13 cellular contexts compared by ENCODE assay signal in genomic region chr5:119270955-119271757, GRCh38.
DNase-seq lines count a peak whose midpoint lies in the region; ATAC-seq and TF ChIP-seq lines count a peak whose summit lies in the region.
"Had no signal": no experiment of that assay in that cellular context is flagged by ENCODE, and none has a peak within 500 bp of the region (broad histone marks: within the 10 kb centered on the region; RNA-seq: fewer than 3 reads in every experiment).

No MANE protein-coding gene starts in this region.

- peak overlapping the region; percentile 64 for H3K27ac Mint-ChIP-seq in dendritic cell treated with granulocyte-macrophage colony-stimulating factor and Interleukin-4, amounts not matched to agents 40 ng/mL and 50 ng/mL, for 4 days

- H3K4me1 Mint-ChIP-seq in activated T-cell treated with anti-CD3 and anti-CD28 coated beads, Interleukin-2, amount 50 U/mL, for 4 hours (ENCODE audit: low read depth), result peaks cover 72% of the 10 kb centered on the region
- peaks cover 78% of the 10 kb centered on the region for H3K4me1 Mint-ChIP-seq in dendritic cell treated with granulocyte-macrophage colony-stimulating factor and Interleukin-4, amounts not matched to agents 40 ng/mL and 50 ng/mL, for 4 days (ENCODE audit: low read depth)

- no peak for ATAC-seq in activated T-cell treated with anti-CD3 and anti-CD28 coated beads, Interleukin-2, amount 50 U/mL, for 4 hours
- ATAC-seq in RWPE2 (ENCODE audit: low read depth) (no peak), GM19035 (IDR thresholded peaks at IDR 0.05; ENCODE audit: unreplicated experiment) (no peak), HG02571 (IDR thresholded peaks at IDR 0.05; ENCODE audit: unreplicated experiment) (no peak)

- 79% methylated on average over 6 of the region's 6 CpGs for WGBS in thymus

- peak overlapping the region; percentile 100 for H3K4me3 Mint-ChIP-seq in activated T-cell treated with anti-CD3 and anti-CD28 coated beads, Interleukin-2, amount 50 U/mL, for 4 hours
- H3K4me3 Mint-ChIP-seq in dendritic cell treated with granulocyte-macrophage colony-stimulating factor and Interleukin-4, amounts not matched to agents 40 ng/mL and 50 ng/mL, for 4 days, result peak overlapping the region; percentile 60

- H3K36me3 ChIP-seq in RWPE2 (ENCODE audit: low read depth) (peaks cover 5% of the 10 kb centered on the region; the same call in 1 of the 2 replicates), thymus (ENCODE audit: control insufficient read depth, insufficient read depth) (no peaks in the 10 kb centered on the region)
- H3K36me3 ChIP-seq: cardiac muscle cell had no signal

- H3K36me3 Mint-ChIP-seq in activated T-cell treated with anti-CD3 and anti-CD28 coated beads, Interleukin-2, amount 50 U/mL, for 4 hours (ENCODE audit: insufficient read depth), result peaks cover 16% of the 10 kb centered on the region
- H3K36me3 Mint-ChIP-seq in dendritic cell treated with granulocyte-macrophage colony-stimulating factor and Interleukin-4, amounts not matched to agents 40 ng/mL and 50 ng/mL, for 4 days (ENCODE audit: low read depth), result peaks cover 14% of the 10 kb centered on the region

- intact Hi-C loops in dendritic cell treated with granulocyte-macrophage colony-stimulating factor and Interleukin-4, amounts not matched to agents 40 ng/mL and 50 ng/mL, for 4 days (cut with micrococcal nuclease), result loop anchor here (5.0 kb wide), 1 partner anchor 36 kb away; no protein-coding TSS in a partner anchor

- H3K27me3 ChIP-seq in RWPE2 (ENCODE audit: insufficient read depth, poor library complexity, severe bottlenecking) (no peaks in the 10 kb centered on the region), thymus (ENCODE audit: control insufficient read depth, insufficient read depth) (no peaks in the 10 kb centered on the region)
- H3K27me3 ChIP-seq: cardiac muscle cell, testis had no signal

- H3K4me1 ChIP-seq in RWPE2 (ENCODE audit: insufficient read depth, poor library complexity, severe bottlenecking) (peaks cover 70% of the 10 kb centered on the region), thymus (ENCODE audit: control insufficient read depth, insufficient read depth, low read length) (peaks cover 45% of the 10 kb centered on the region)

- DNase-seq in activated T-cell treated with anti-CD3 and anti-CD28 coated beads, Interleukin-2, amount 50 U/mL, for 4 hours, result no peak
- DNase-seq in activated T-cell treated with anti-CD3 and anti-CD28 coated beads for 4 hours (no peak), RWPE2 (ENCODE audit: low spot score) (no peak), putamen (ENCODE audit: low spot score) (no peak)
- DNase-seq: kidney glomerular epithelial cell; NCI-H187; stimulated activated CD4-positive, alpha-beta T cell treated with anti-CD3 and anti-CD28 coated beads, Interleukin-2, amount 100 ng/mL, for 24 hours; testis had no signal

- TF ChIP-seq CTCF in RWPE2 (IDR thresholded peaks at IDR 0.05; ENCODE audit: poor library complexity, severe bottlenecking), result no peak

- H3K9me3 Mint-ChIP-seq in activated T-cell treated with anti-CD3 and anti-CD28 coated beads, Interleukin-2, amount 50 U/mL, for 4 hours, result no peaks in the 10 kb centered on the region
- H3K9me3 Mint-ChIP-seq in dendritic cell treated with granulocyte-macrophage colony-stimulating factor and Interleukin-4, amounts not matched to agents 40 ng/mL and 50 ng/mL, for 4 days, result no peaks in the 10 kb centered on the region

- H3K9me3 ChIP-seq in RWPE2 (ENCODE audit: severe bottlenecking), result no peaks in the 10 kb centered on the region
- H3K9me3 ChIP-seq in thymus (ENCODE audit: control insufficient read depth), result no peaks in the 10 kb centered on the region
- H3K9me3 ChIP-seq: testis had no signal

- peak overlapping the region; percentile 97 for H3K27ac ChIP-seq in RWPE2 (ENCODE audit: poor library complexity, severe bottlenecking)
- H3K27ac ChIP-seq in thymus (ENCODE audit: low read depth), result no peak overlapping the region
- H3K27ac ChIP-seq: cardiac muscle cell, testis had no signal

- no peaks in the 10 kb centered on the region for H3K27me3 Mint-ChIP-seq in activated T-cell treated with anti-CD3 and anti-CD28 coated beads, Interleukin-2, amount 50 U/mL, for 4 hours (ENCODE audit: low read depth)
- no peaks in the 10 kb centered on the region for H3K27me3 Mint-ChIP-seq in dendritic cell treated with granulocyte-macrophage colony-stimulating factor and Interleukin-4, amounts not matched to agents 40 ng/mL and 50 ng/mL, for 4 days

- H3K4me3 ChIP-seq in RWPE2 (ENCODE audit: severe bottlenecking) (no peak overlapping the region), thymus (ENCODE audit: low read length) (peak overlapping the region; percentile 43)
- H3K4me3 ChIP-seq: cardiac muscle cell, testis had no signal
